11 cellular contexts compared by ENCODE assay signal in genomic region chr11:111945198-111945597, GRCh38. TPM values are rescaled to one million over a fixed set of nuclear protein-coding genes. Genes with fewer than 3 reads are reported as not detected.
DNase-seq lines count a peak whose midpoint lies in the region; ATAC-seq, FAIRE-seq and TF ChIP-seq lines count a peak whose summit lies in the region.
"Had no signal": no experiment of that assay in that cellular context is flagged by ENCODE, and none has a peak within 500 bp of the region (broad histone marks: within the 10 kb centered on the region; RNA-seq: fewer than 3 reads in every experiment).

No MANE protein-coding gene starts in this region.

- FAIRE-seq in RCC 7860 (lab: Jason Lieb, UNC), result no peak

- intact Hi-C loops in psoas muscle (cut with DNase I), result no loop called here

- H3K27me3 ChIP-seq in psoas muscle (ENCODE audit: insufficient read depth in 3 of 3, low read length in 2 of 3), result no peaks in the 10 kb centered on the region
- H3K27me3 ChIP-seq: cardiac muscle cell, neutrophil had no signal

- H3K36me3 Mint-ChIP-seq in HFFc6 (ENCODE audit: low read depth), result no peaks in the 10 kb centered on the region

- H3K9me3 Mint-ChIP-seq in HFFc6, result no peaks in the 10 kb centered on the region

- H3K27ac ChIP-seq in coronary artery (peak overlapping the region; percentile 64 to 82), psoas muscle (peak overlapping the region; percentile 0)
- H3K27ac ChIP-seq: cardiac muscle cell, neutrophil had no signal

- peak overlapping the region; percentile 68 for H3K4me3 Mint-ChIP-seq in HFFc6

- DNase-seq in HFFc6, result no peak
- peak; percentile 49 for DNase-seq in RCC 7860 (ENCODE audit: low spot score)
- no peak for DNase-seq in coronary artery (ENCODE audit: low spot score)
- DNase-seq in psoas muscle, result no peak
- DNase-seq in iPS-NIHi7 (ENCODE audit: extremely low spot score), result no peak
- DNase-seq: stimulated activated CD4-positive, alpha-beta T cell treated with anti-CD3 and anti-CD28 coated beads, Interleukin-2, amount 100 ng/mL, for 24 hours; stimulated activated naive CD4-positive, alpha-beta T cell treated with Interleukin-2 at 50 U/mL for 16 hours had no signal

- no peaks in the 10 kb centered on the region; the same call in none of the 2 replicates for H3K27me3 Mint-ChIP-seq in HFFc6 (ENCODE audit: insufficient read depth)

- no peaks in the 10 kb centered on the region for H3K9me3 ChIP-seq in psoas muscle
- H3K9me3 ChIP-seq: neutrophil had no signal

- no peaks in the 10 kb centered on the region for H3K36me3 ChIP-seq in psoas muscle (ENCODE audit: insufficient read depth in 1 of 2, low read depth in 1 of 2)
- H3K36me3 ChIP-seq: cardiac muscle cell, neutrophil had no signal

- peaks cover 50% of the 10 kb centered on the region for H3K4me1 Mint-ChIP-seq in HFFc6 (ENCODE audit: low read depth)

- TF ChIP-seq CTCF in HFFc6 (IDR thresholded peaks at IDR 0.05) (no peak), coronary artery (IDR thresholded peaks at IDR 0.05) (no peak), psoas muscle (IDR thresholded peaks at IDR 0.05) (no peak)

- no peak overlapping the region for H3K4me3 ChIP-seq in coronary artery
- no peak overlapping the region for H3K4me3 ChIP-seq in psoas muscle
- H3K4me3 ChIP-seq: cardiac muscle cell had no signal

- WGBS in psoas muscle, 3 donors, result 27 to 68% (median 54%) methylated on average over 1 of the region's 1 CpG

- H3K4me1 ChIP-seq in psoas muscle, result peaks cover 30% of the 10 kb centered on the region

- ATAC-seq in psoas muscle (no peak), GM21576 (IDR thresholded peaks at IDR 0.05; ENCODE audit: unreplicated experiment) (no peak), GM18907 (IDR thresholded peaks at IDR 0.05; ENCODE audit: unreplicated experiment) (no peak)

- H3K27ac Mint-ChIP-seq in HFFc6, result peak overlapping the region; percentile 97

RNA-seq across cellular contexts. Expression of gene DIXDC1, which starts 8.1 kb away (rescaled TPM):
- total RNA-seq in HFFc6 (2021; fragmentation: NEBNext Ultra II Directional; extraction: Animal tissue kit (Norgen Biotek cat#: 25700)), result 10 to 100 TPM in 1 of 6 experiments, 1 to 10 TPM in 5; 8.4 to 11.2 (median 9.7) TPM
- total RNA-seq in psoas muscle, result 10 to 100 TPM in 2 of 4 donors, 1 to 10 TPM in 2; 4.5 to 12.9 (median 9.6) TPM
- polyA plus RNA-seq in psoas muscle, result 1 to 10 TPM; 1.4 to 4.9 (median 2.6) TPM

RNA-seq across cellular contexts. Expression of gene C11orf52, which starts 26.5 kb away (rescaled TPM):
- under 1 TPM; 0.35 to 0.96 (median 0.64) TPM for total RNA-seq in HFFc6 (2021; fragmentation: NEBNext Ultra II Directional; extraction: Animal tissue kit (Norgen Biotek cat#: 25700))
- total RNA-seq in psoas muscle, result 10 to 100 TPM in 1 of 4 donors, 1 to 10 TPM in 3; 6.2 to 12.3 (median 8.3) TPM
- 10 to 100 TPM in 1 of 3 donors, 1 to 10 TPM in 2; 1.0 to 24.5 (median 4.4) TPM for polyA plus RNA-seq in psoas muscle

RNA-seq across cellular contexts. Expression of gene HSPB2, which starts 32.7 kb away (rescaled TPM):
- 1 to 10 TPM; 1.7 to 7.8 (median 5.4) TPM for total RNA-seq in HFFc6 (2021; fragmentation: NEBNext Ultra II Directional; extraction: Animal tissue kit (Norgen Biotek cat#: 25700))
- 10 to 100 TPM; 20.2 to 40.4 (median 27.2) TPM for total RNA-seq in psoas muscle
- 10 to 100 TPM; 23.6 to 55.5 (median 25.0) TPM for polyA plus RNA-seq in psoas muscle

RNA-seq across cellular contexts. Expression of gene CRYAB, which starts 33.6 kb away (rescaled TPM):
- 100 to 1,000 TPM in 4 of 6 experiments, 10 to 100 TPM in 2; 49.6 to 125 (median 103) TPM for total RNA-seq in HFFc6 (2021; fragmentation: NEBNext Ultra II Directional; extraction: Animal tissue kit (Norgen Biotek cat#: 25700))
- total RNA-seq in psoas muscle, result over 10,000 TPM in 2 of 4 donors, 1,000 to 10,000 TPM in 2; 5,216 to 12,187 (median 10,501) TPM
- over 10,000 TPM in 1 of 3 donors, 1,000 to 10,000 TPM in 2; 4,737 to 11,496 (median 9,489) TPM for polyA plus RNA-seq in psoas muscle
